9 cellular contexts compared by ENCODE assay signal in the genomic region with DNA sequence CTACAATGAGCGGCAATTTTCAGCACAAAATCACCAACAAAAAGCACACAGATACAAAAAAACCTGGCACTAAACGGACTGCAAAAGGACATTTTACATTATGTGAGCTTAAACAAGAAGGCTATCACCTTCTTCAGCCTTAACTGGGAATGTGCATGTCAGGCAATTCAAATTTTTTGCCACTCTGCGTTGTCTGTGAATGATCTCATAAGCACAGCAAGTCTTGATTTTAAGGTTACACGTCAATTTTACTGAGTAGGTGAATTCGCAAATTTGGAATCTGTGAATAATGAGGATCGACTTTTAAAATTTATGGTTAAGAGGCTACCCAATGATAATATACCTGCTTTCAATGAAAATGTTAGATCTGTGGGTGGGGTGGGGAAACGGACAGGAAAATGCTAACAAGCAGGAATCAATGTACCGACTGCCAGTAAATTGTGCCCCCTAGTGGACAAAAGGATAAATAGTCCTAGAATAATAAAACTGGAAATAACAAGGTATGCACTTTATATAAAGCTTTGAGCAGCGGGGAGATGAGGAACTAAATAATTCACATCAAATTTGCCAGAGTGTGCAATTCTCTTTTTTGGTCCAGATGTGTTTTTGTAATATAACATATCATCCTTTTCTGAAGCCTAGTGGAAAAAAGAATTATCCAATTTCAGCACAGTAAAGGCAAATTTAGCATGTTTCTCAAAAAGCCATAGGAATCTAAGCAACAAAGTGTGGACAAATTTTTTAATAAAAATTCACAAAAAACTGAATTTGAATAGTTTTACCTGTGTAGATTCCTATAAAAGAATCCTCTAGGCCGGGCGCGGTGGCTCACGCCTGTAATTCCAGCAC. TPM values are rescaled to one million over a fixed set of nuclear protein-coding genes. Genes with fewer than 3 reads are reported as not detected.
DNase-seq lines count a peak whose midpoint lies in the region; ATAC-seq and TF ChIP-seq lines count a peak whose summit lies in the region.
"Had no signal": no experiment of that assay in that cellular context is flagged by ENCODE, and none has a peak within 500 bp of the region (broad histone marks: within the 10 kb centered on the region; RNA-seq: fewer than 3 reads in every experiment).

No MANE protein-coding gene starts in this region.

- DNase-seq in NCI-H1436 (lab: John Stamatoyannopoulos, UW) (peak; percentile 66), NCI-H1436 treated with DMSO at 0.1 percent for 48 hours (lab: John Stamatoyannopoulos, UW) (no peak), NCI-H2227 treated with DMSO at 0.1 percent for 48 hours (lab: John Stamatoyannopoulos, UW) (peak; percentile 19), astrocyte of the cerebellum (ENCODE audit: low read depth) (peak; percentile 54), iPS-NIHi7 (ENCODE audit: extremely low spot score) (peak; percentile 58), spleen (no peak)

- in situ Hi-C loops in astrocyte of the cerebellum (cut with HindIII; ENCODE audit: low sequenced_read_pairs): no loop called here

- H3K4me3 ChIP-seq in astrocyte of the cerebellum (ENCODE audit: low read depth, low read length): no peak overlapping the region
- H3K4me3 ChIP-seq in spleen: peak overlapping the region in 1 of 8 donors; percentile 29
- H3K4me3 ChIP-seq: BLaER1 treated with 17β-estradiol and CSF1 and Interleukin-3, amounts not matched to agents 10 nM and 100 nM had no signal

- no peaks in the 10 kb centered on the region for H3K36me3 ChIP-seq in spleen
- H3K36me3 ChIP-seq: BLaER1 treated with 17β-estradiol and CSF1 and Interleukin-3, amounts not matched to agents 10 nM and 100 nM had no signal

- H3K27ac ChIP-seq in spleen: no peak overlapping the region
- H3K27ac ChIP-seq: BLaER1 treated with 17β-estradiol and CSF1 and Interleukin-3, amounts not matched to agents 10 nM and 100 nM had no signal

- no peak for TF ChIP-seq POLR2A in spleen (IDR thresholded peaks at IDR 0.05)

- H3K27me3 ChIP-seq in spleen (replicated peaks in 1 of 7): no peaks in the 10 kb centered on the region
- H3K27me3 ChIP-seq: BLaER1 treated with 17β-estradiol and CSF1 and Interleukin-3, amounts not matched to agents 10 nM and 100 nM had no signal

- ATAC-seq in HG02885 (IDR thresholded peaks at IDR 0.05; ENCODE audit: poor library complexity, unreplicated experiment) (peak; percentile 74), GM21526 (IDR thresholded peaks at IDR 0.05; ENCODE audit: low FRiP score, unreplicated experiment) (no peak)

- TF ChIP-seq CTCF in astrocyte of the cerebellum (IDR thresholded peaks at IDR 0.05; ENCODE audit: low read depth, low read length, missing control alignments): peak; percentile 54
- peak; percentile 14 to 73 (median 66) for TF ChIP-seq CTCF in spleen (IDR thresholded peaks at IDR 0.05 in 8 of 11, conservative IDR thresholded peaks at IDR 0.05 in 3 of 11)

- intact Hi-C loops in spleen (cut with DNase I; ENCODE audit: low total_unique reads): loop anchor here (5.0 to 10.0 kb wide), 2 partner anchors 244 to 532 kb away; no protein-coding TSS in a partner anchor

- H3K4me1 ChIP-seq in spleen: peaks cover 0 to 15% (median 7%) of the 10 kb centered on the region in 6 donors

- 49 to 58% (median 53%) methylated on average over 13 of the region's 13 CpGs for WGBS in spleen, 5 donors

- no peaks in the 10 kb centered on the region for H3K9me3 ChIP-seq in spleen
- H3K9me3 ChIP-seq: BLaER1 treated with 17β-estradiol and CSF1 and Interleukin-3, amounts not matched to agents 10 nM and 100 nM had no signal

RNA-seq across cellular contexts. Expression of gene EQTN, which starts 20.5 kb away (rescaled TPM):
- total RNA-seq in spleen: 1 to 10 TPM in 1 of 7 donors, under 1 TPM in 1, not detected in 5; 0.56 to 1.3 TPM
- polyA plus RNA-seq in spleen: under 1 TPM; 0.26 to 0.35 (median 0.28) TPM

Comparison
In these comparisons a context has a peak if more than half of its experiments do, and no peak if none do; other contexts are left out.
1. DNase-seq: peak in NCI-H1436 (single experiment), NCI-H2227 treated with DMSO at 0.1 percent for 48 hours (single experiment), astrocyte of the cerebellum (single experiment) and iPS-NIHi7 (single experiment); none in NCI-H1436 treated with DMSO at 0.1 percent for 48 hours (single experiment) and spleen (single experiment).